Comparison of ENCODE assay signal across 13 cellular contexts in the genomic region with DNA sequence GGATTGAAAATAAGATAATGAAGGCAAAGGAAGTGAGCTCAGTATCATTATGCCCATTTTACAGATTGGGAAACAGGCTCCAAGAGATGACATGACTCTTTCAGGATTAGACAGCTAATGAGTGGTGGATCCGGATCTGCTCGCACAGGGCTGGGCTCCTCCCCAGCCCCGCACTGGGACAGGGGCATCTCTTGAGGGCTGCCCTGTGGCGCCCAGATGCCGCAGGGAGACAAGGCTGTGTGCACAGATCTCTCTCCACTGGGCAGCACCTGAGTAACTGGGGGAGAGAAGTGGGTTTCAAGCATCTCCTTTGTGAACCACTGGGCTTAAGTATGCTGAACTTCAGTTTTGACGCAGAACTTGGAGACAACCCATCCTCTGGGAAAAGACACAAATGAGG. TPM values are rescaled to one million over a fixed set of nuclear protein-coding genes. Genes with fewer than 3 reads are reported as not detected.
"Had no signal": no experiment of that assay in that cellular context is flagged by ENCODE, and none has a peak within 500 bp of the region (broad histone marks: within the 10 kb centered on the region; RNA-seq: fewer than 3 reads in every experiment).

No MANE protein-coding gene starts in this region.

- H3K36me3 ChIP-seq: lower lobe of right lung, right lobe of liver had no signal

- H3K9me3 ChIP-seq: lower lobe of right lung, right lobe of liver had no signal

- ATAC-seq: activated CD4-positive, alpha-beta T cell treated with anti-CD3 and anti-CD28 coated beads for 36 hours; activated T-cell treated with anti-CD3 and anti-CD28 coated beads, Interleukin-2, amount 50 U/mL, for 72 hours had no signal

- H3K4me3 ChIP-seq: lower lobe of right lung, psoas muscle, right lobe of liver had no signal

- DNase-seq: activated CD4-positive, alpha-beta memory T cell treated with anti-CD3 and anti-CD28 coated beads, Interleukin-2, amount 10 ng/mL, durations not matched to agents 7 days and 5 days; activated CD4-positive, alpha-beta T cell treated with anti-CD3 and anti-CD28 coated beads for 36 hours; activated CD8-positive, alpha-beta memory T cell treated with anti-CD3 and anti-CD28 coated beads, Interleukin-2, amount 50 U/mL, for 4 hours; activated T-cell treated with anti-CD3 and anti-CD28 coated beads, Interleukin-2, amount 50 U/mL, for 72 hours; caudate nucleus; effector memory CD4-positive, alpha-beta T cell; lower lobe of right lung; naive B cell; nucleus accumbens; stimulated activated CD4-positive, alpha-beta T cell treated with anti-CD3 and anti-CD28 coated beads, Interleukin-2, amount 100 ng/mL, for 48 hours; stimulated activated naive CD4-positive, alpha-beta T cell treated with Interleukin-2 at 50 U/mL for 16 hours had no signal

- H3K27ac ChIP-seq: lower lobe of right lung, psoas muscle, right lobe of liver had no signal

- H3K27me3 ChIP-seq: right lobe of liver had no signal

- H3K4me1 ChIP-seq: lower lobe of right lung, psoas muscle, right lobe of liver had no signal

RNA-seq across cellular contexts. Expression of a gene that starts 43.9 kb away (rescaled TPM):
- total RNA-seq: activated CD4-positive, alpha-beta memory T cell treated with anti-CD3 and anti-CD28 coated beads, Interleukin-2, amount 10 ng/mL, durations not matched to agents 7 days and 5 days; activated CD4-positive, alpha-beta T cell treated with anti-CD3 and anti-CD28 coated beads for 36 hours; activated T-cell treated with anti-CD3 and anti-CD28 coated beads, Interleukin-2, amount 50 U/mL, for 72 hours had no signal
